ENCODE assay signal across 8 cellular contexts in the genomic region with DNA sequence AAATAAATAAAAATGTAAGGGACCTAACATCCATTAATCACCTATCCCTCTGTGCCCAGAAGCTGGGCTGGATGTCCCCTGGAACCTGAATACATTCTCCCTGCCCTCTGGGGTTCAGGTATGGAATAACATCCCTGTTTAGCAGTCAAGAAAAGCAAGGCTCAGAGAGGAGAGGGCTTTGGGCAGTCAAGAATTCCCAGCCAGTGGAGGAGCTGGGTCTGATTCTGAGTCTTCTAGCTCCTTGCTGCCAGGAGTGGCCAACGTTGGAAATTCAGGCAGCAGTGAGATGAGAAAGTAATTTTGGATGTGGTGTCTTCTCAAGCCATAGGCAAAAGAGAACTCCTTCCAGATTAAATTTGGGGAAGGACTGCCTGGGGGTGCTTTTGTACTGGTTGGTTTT. TPM values are rescaled to one million over a fixed set of nuclear protein-coding genes. Genes with fewer than 3 reads are reported as not detected.
DNase-seq lines count a peak whose midpoint lies in the region; ATAC-seq and TF ChIP-seq lines count a peak whose summit lies in the region.

No MANE protein-coding gene starts in this region.

- H3K9me3 Mint-ChIP-seq in glutamatergic neuron (ENCODE audit: unreplicated experiment) = no peaks in the 10 kb centered on the region

- ATAC-seq in SK-N-SH treated with all-trans-retinoic acid at 6 μM for 48 hours (peak; percentile 84), HG03135 (IDR thresholded peaks at IDR 0.05; ENCODE audit: unreplicated experiment) (no peak), GM18519 (IDR thresholded peaks at IDR 0.05; ENCODE audit: low FRiP score, unreplicated experiment) (no peak)

- H3K36me3 Mint-ChIP-seq in glutamatergic neuron (ENCODE audit: unreplicated experiment) = peaks cover 7% of the 10 kb centered on the region

- H3K4me3 ChIP-seq in H7 (ENCODE audit: insufficient read depth, low read depth, low read length) = no peak overlapping the region

- H3K4me3 Mint-ChIP-seq in glutamatergic neuron (ENCODE audit: unreplicated experiment) = no peak overlapping the region

- H3K27me3 Mint-ChIP-seq in glutamatergic neuron (ENCODE audit: unreplicated experiment) = peaks cover 18% of the 10 kb centered on the region

- H3K4me1 Mint-ChIP-seq in glutamatergic neuron (ENCODE audit: low read depth, unreplicated experiment) = peaks cover 1% of the 10 kb centered on the region

- no peaks in the 10 kb centered on the region for H3K36me3 ChIP-seq in H7 (replicated peaks; ENCODE audit: control insufficient read depth, insufficient read depth, low read length)

- DNase-seq in AG08395 (ENCODE audit: low spot score) (peak; percentile 55), H7 (peak; percentile 83), glutamatergic neuron (peak; percentile 27), medulla oblongata (ENCODE audit: extremely low spot score) (no peak), superior temporal gyrus (ENCODE audit: extremely low spot score) (no peak)

- H3K27me3 ChIP-seq in H7 (ENCODE audit: control insufficient read depth, insufficient read depth, low read length) = peaks cover 39% of the 10 kb centered on the region

- H3K27ac Mint-ChIP-seq in glutamatergic neuron (ENCODE audit: unreplicated experiment) = no peak overlapping the region

- peak; percentile 22 for TF ChIP-seq CTCF in glutamatergic neuron (IDR thresholded peaks at IDR 0.05; ENCODE audit: partially characterized antibody, unreplicated experiment)

TF ChIP-seq in SK-N-SH treated with all-trans-retinoic acid at 6 μM for 48 hours, 23 proteins besides CTCF, POLR2A, EP300 and RAD21:
- TF ChIP-seq, protein P1, sequence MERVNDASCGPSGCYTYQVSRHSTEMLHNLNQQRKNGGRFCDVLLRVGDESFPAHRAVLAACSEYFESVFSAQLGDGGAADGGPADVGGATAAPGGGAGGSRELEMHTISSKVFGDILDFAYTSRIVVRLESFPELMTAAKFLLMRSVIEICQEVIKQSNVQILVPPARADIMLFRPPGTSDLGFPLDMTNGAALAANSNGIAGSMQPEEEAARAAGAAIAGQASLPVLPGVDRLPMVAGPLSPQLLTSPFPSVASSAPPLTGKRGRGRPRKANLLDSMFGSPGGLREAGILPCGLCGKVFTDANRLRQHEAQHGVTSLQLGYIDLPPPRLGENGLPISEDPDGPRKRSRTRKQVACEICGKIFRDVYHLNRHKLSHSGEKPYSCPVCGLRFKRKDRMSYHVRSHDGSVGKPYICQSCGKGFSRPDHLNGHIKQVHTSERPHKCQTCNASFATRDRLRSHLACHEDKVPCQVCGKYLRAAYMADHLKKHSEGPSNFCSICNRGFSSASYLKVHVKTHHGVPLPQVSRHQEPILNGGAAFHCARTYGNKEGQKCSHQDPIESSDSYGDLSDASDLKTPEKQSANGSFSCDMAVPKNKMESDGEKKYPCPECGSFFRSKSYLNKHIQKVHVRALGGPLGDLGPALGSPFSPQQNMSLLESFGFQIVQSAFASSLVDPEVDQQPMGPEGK (CRISPR knock-in tag; IDR thresholded peaks at IDR 0.05; ENCODE audit: borderline replicate concordance) = no peak
- TF ChIP-seq GLIS3 (CRISPR knock-in tag; IDR thresholded peaks at IDR 0.05) (no peak), ZNF8 (CRISPR knock-in tag; IDR thresholded peaks at IDR 0.05) (no peak), TOX (CRISPR knock-in tag; IDR thresholded peaks at IDR 0.05; ENCODE audit: borderline replicate concordance) (no peak), TCF4 (CRISPR knock-in tag; IDR thresholded peaks at IDR 0.05; ENCODE audit: borderline replicate concordance) (no peak), PPARA (CRISPR knock-in tag; IDR thresholded peaks at IDR 0.05; ENCODE audit: borderline replicate concordance) (no peak), CSDC2 (CRISPR knock-in tag; IDR thresholded peaks at IDR 0.05) (no peak), ZC3H10 (CRISPR knock-in tag; IDR thresholded peaks at IDR 0.05) (no peak), ESRRG (CRISPR knock-in tag; IDR thresholded peaks at IDR 0.05) (no peak), ISL1 (CRISPR knock-in tag; IDR thresholded peaks at IDR 0.05) (no peak), ZFP3 (CRISPR knock-in tag; IDR thresholded peaks at IDR 0.05) (no peak), ZFP30 (CRISPR knock-in tag; IDR thresholded peaks at IDR 0.05) (no peak), OSR1 (CRISPR knock-in tag; IDR thresholded peaks at IDR 0.05) (no peak), BACH2 (CRISPR knock-in tag; IDR thresholded peaks at IDR 0.05; ENCODE audit: borderline replicate concordance) (no peak), ZNF565 (CRISPR knock-in tag; conservative IDR thresholded peaks at IDR 0.05; ENCODE audit: low read depth) (no peak), RARB (CRISPR knock-in tag; IDR thresholded peaks at IDR 0.05) (no peak), ARNTL (CRISPR knock-in tag; IDR thresholded peaks at IDR 0.05; ENCODE audit: borderline replicate concordance, low read depth) (no peak)
- TF ChIP-seq, protein P2, sequence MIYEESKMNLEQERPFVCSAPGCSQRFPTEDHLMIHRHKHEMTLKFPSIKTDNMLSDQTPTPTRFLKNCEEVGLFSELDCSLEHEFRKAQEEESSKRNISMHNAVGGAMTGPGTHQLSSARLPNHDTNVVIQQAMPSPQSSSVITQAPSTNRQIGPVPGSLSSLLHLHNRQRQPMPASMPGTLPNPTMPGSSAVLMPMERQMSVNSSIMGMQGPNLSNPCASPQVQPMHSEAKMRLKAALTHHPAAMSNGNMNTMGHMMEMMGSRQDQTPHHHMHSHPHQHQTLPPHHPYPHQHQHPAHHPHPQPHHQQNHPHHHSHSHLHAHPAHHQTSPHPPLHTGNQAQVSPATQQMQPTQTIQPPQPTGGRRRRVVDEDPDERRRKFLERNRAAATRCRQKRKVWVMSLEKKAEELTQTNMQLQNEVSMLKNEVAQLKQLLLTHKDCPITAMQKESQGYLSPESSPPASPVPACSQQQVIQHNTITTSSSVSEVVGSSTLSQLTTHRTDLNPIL (CRISPR knock-in tag; IDR thresholded peaks at IDR 0.05; ENCODE audit: low read depth) = no peak

RNA-seq across cellular contexts. Expression of a gene that starts 42.6 kb away (rescaled TPM):
- 8.5 and 8.6 TPM in 2 replicates for total RNA-seq in H7 (2014; rRNA removed; shearing (Covaris generic))
- 11.8 TPM for total RNA-seq in glutamatergic neuron (ENCODE audit: unreplicated experiment)

Comparison
In these comparisons a context has a peak if more than half of its experiments do, and no peak if none do; other contexts are left out.
1. DNase-seq: peak in AG08395 (single experiment), H7 (single experiment) and glutamatergic neuron (single experiment); none in medulla oblongata (single experiment) and superior temporal gyrus (single experiment).